In genomic region chr10:98306501-98306900, GRCh38 we compare ENCODE assay signal across 22 cellular contexts.
"Had no signal": no experiment of that assay in that cellular context is flagged by ENCODE, and none has a peak within 500 bp of the region (broad histone marks: within the 10 kb centered on the region; RNA-seq: fewer than 3 reads in every experiment).

No MANE protein-coding gene starts in this region.

- H3K9me3 ChIP-seq: colonic mucosa, esophagus squamous epithelium, gastrocnemius medialis, left lung, lower lobe of right lung, mucosa of descending colon had no signal

- H3K4me3 ChIP-seq: colonic mucosa, esophagus squamous epithelium, gastrocnemius medialis, heart right ventricle, left lung, lower lobe of right lung, mucosa of descending colon had no signal

- H3K4me1 ChIP-seq: colonic mucosa had no signal

- FAIRE-seq: keratinocyte had no signal

- H3K27me3 ChIP-seq: colonic mucosa, gastrocnemius medialis had no signal

- H3K27ac ChIP-seq: colonic mucosa, epithelial cell of prostate, esophagus squamous epithelium, gastrocnemius medialis, heart right ventricle, left lung, lower lobe of right lung had no signal

- H3K36me3 ChIP-seq: colonic mucosa, esophagus squamous epithelium, gastrocnemius medialis, heart right ventricle, left lung, lower lobe of right lung had no signal

- DNase-seq: colonic mucosa; cortex of kidney; effector CD8-positive, alpha-beta T cell; effector memory CD8-positive, alpha-beta T cell; endodermal cell; esophagus squamous epithelium; foreskin fibroblast; foreskin melanocyte; gastrocnemius medialis; glutamatergic neuron; head of caudate nucleus; heart right ventricle; hippocampal formation; left cardiac atrium; left lung; left ventricle myocardium superior; lower lobe of right lung; mesenchymal stem cell; mucosa of descending colon had no signal

- ATAC-seq: effector memory CD8-positive, alpha-beta T cell; esophagus mucosa; gastrocnemius medialis; heart right ventricle; left cardiac atrium; left lung; left ventricle myocardium superior; lower lobe of right lung; mucosa of descending colon had no signal
